Comparison of ENCODE assay signal across 18 cellular contexts in the genomic region with DNA sequence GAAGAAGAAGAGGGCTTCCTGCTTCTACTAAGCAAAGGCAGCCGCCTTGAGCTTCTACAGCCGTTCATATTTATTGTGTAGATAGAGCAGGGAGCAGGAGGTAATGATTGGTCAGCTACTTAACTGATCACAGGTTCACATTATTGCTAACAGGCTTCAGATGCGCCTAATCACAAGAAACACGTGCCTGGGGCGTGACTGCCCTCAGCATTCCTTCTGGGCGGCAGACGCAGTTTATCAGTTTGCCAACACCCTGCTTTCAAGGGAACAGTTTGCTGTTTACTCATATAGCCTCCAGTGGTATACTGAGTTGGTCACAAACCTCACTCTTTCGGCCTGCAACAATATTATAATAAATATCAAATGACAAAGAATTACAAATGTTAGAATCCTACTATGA. TPM values are rescaled to one million over a fixed set of nuclear protein-coding genes. Genes with fewer than 3 reads are reported as not detected.
A peak's percentile ranks its signal among the peaks of the same experiment; 100 is the strongest.
DNase-seq lines count a peak whose midpoint lies in the region; TF ChIP-seq lines count a peak whose summit lies in the region.
"Had no signal": no experiment of that assay in that cellular context is flagged by ENCODE, and none has a peak within 500 bp of the region (broad histone marks: within the 10 kb centered on the region; RNA-seq: fewer than 3 reads in every experiment).

No MANE protein-coding gene starts in this region.

- H3K4me1 ChIP-seq in suprapubic skin (peaks cover 10% of the 10 kb centered on the region), uterus (no peaks in the 10 kb centered on the region)

- peak overlapping the region; percentile 43 for H3K27ac ChIP-seq in VCaP
- no peak overlapping the region for H3K27ac ChIP-seq in suprapubic skin
- no peak overlapping the region for H3K27ac ChIP-seq in uterus
- H3K27ac ChIP-seq: gastroesophageal sphincter, WERI-Rb-1 had no signal

- H3K9me3 ChIP-seq in suprapubic skin (no peaks in the 10 kb centered on the region), uterus (no peaks in the 10 kb centered on the region)
- H3K9me3 ChIP-seq: gastroesophageal sphincter had no signal

- peaks cover 10% of the 10 kb centered on the region for H3K4me1 Mint-ChIP-seq in type B pancreatic cell (ENCODE audit: unreplicated experiment)
- H3K4me1 Mint-ChIP-seq in activated naive CD4-positive, alpha-beta T cell treated with anti-CD3 and anti-CD28 coated beads, Interleukin-2, amount 10 ng/mL, durations not matched to agents 7 days and 5 days, result peaks cover 6% of the 10 kb centered on the region

- no peaks in the 10 kb centered on the region for H3K36me3 Mint-ChIP-seq in type B pancreatic cell
- H3K36me3 Mint-ChIP-seq in activated naive CD4-positive, alpha-beta T cell treated with anti-CD3 and anti-CD28 coated beads, Interleukin-2, amount 10 ng/mL, durations not matched to agents 7 days and 5 days, result no peaks in the 10 kb centered on the region
- H3K36me3 Mint-ChIP-seq: activated naive CD8-positive, alpha-beta T cell treated with anti-CD3 and anti-CD28 coated beads, Interleukin-2, amount 10 ng/mL, durations not matched to agents 7 days and 5 days; natural killer cell treated with Interleukin-12 subunit alpha and Interleukin-12 subunit beta and Interleukin-15 and Interleukin-18, amount 100 ng/mL, for 72 hours had no signal

- TF ChIP-seq CTCF in VCaP (conservative IDR thresholded peaks at IDR 0.05), result no peak
- TF ChIP-seq CTCF in type B pancreatic cell (conservative IDR thresholded peaks at IDR 0.05), result no peak
- TF ChIP-seq CTCF in suprapubic skin (IDR thresholded peaks at IDR 0.05), result no peak
- TF ChIP-seq CTCF in uterus (IDR thresholded peaks at IDR 0.05), result no peak

- CTCF ChIA-PET in activated naive CD4-positive, alpha-beta T cell treated with anti-CD3 and anti-CD28 coated beads, Interleukin-2, amount 10 ng/mL, durations not matched to agents 7 days and 5 days (lab: Charles Lee), result no interaction called here

- H3K27me3 ChIP-seq in suprapubic skin, result no peaks in the 10 kb centered on the region
- H3K27me3 ChIP-seq in uterus, result no peaks in the 10 kb centered on the region
- H3K27me3 ChIP-seq: gastroesophageal sphincter had no signal

- H3K27me3 Mint-ChIP-seq in type B pancreatic cell, result no peaks in the 10 kb centered on the region
- peaks cover 53% of the 10 kb centered on the region for H3K27me3 Mint-ChIP-seq in activated naive CD4-positive, alpha-beta T cell treated with anti-CD3 and anti-CD28 coated beads, Interleukin-2, amount 10 ng/mL, durations not matched to agents 7 days and 5 days

- H3K27ac Mint-ChIP-seq in type B pancreatic cell, result peak overlapping the region; percentile 77
- no peak overlapping the region for H3K27ac Mint-ChIP-seq in activated naive CD4-positive, alpha-beta T cell treated with anti-CD3 and anti-CD28 coated beads, Interleukin-2, amount 10 ng/mL, durations not matched to agents 7 days and 5 days
- H3K27ac Mint-ChIP-seq: activated naive CD8-positive, alpha-beta T cell treated with anti-CD3 and anti-CD28 coated beads, Interleukin-2, amount 10 ng/mL, durations not matched to agents 7 days and 5 days; natural killer cell treated with Interleukin-12 subunit alpha and Interleukin-12 subunit beta and Interleukin-15 and Interleukin-18, amount 100 ng/mL, for 72 hours had no signal

- H3K4me3 Mint-ChIP-seq in type B pancreatic cell, result no peak overlapping the region
- no peak overlapping the region for H3K4me3 Mint-ChIP-seq in activated naive CD4-positive, alpha-beta T cell treated with anti-CD3 and anti-CD28 coated beads, Interleukin-2, amount 10 ng/mL, durations not matched to agents 7 days and 5 days
- H3K4me3 Mint-ChIP-seq: activated naive CD8-positive, alpha-beta T cell treated with anti-CD3 and anti-CD28 coated beads, Interleukin-2, amount 10 ng/mL, durations not matched to agents 7 days and 5 days; natural killer cell treated with Interleukin-12 subunit alpha and Interleukin-12 subunit beta and Interleukin-15 and Interleukin-18, amount 100 ng/mL, for 72 hours had no signal

- DNase-seq in NCI-H82 (lab: John Stamatoyannopoulos, UW) (peak; percentile 27), NCI-H82 treated with DMSO at 0.1 percent for 48 hours (lab: John Stamatoyannopoulos, UW; ENCODE audit: unreplicated experiment) (no peak), iris pigment epithelial cell (ENCODE audit: low read depth) (peak; percentile 26), type B pancreatic cell (ENCODE audit: extremely low spot score, unreplicated experiment) (no peak), suprapubic skin (ENCODE audit: low spot score in 2 of 2) (no peak), uterus (no peak)
- DNase-seq in activated naive CD4-positive, alpha-beta T cell treated with anti-CD3 and anti-CD28 coated beads, Interleukin-2, amount 10 ng/mL, durations not matched to agents 7 days and 5 days, result no peak
- DNase-seq: 8988T; activated CD8-positive, alpha-beta memory T cell treated with anti-CD3 and anti-CD28 coated beads, Interleukin-2, amount 50 U/mL, for 4 hours; activated naive CD8-positive, alpha-beta T cell treated with anti-CD3 and anti-CD28 coated beads, Interleukin-2, amount 10 ng/mL, durations not matched to agents 7 days and 5 days; dermis blood vessel endothelial cell; kidney; SHP77 treated with DMSO at 0.1 percent for 48 hours; WERI-Rb-1 had no signal

- H3K9me3 Mint-ChIP-seq in type B pancreatic cell, result no peaks in the 10 kb centered on the region
- H3K9me3 Mint-ChIP-seq in activated naive CD4-positive, alpha-beta T cell treated with anti-CD3 and anti-CD28 coated beads, Interleukin-2, amount 10 ng/mL, durations not matched to agents 7 days and 5 days, result no peaks in the 10 kb centered on the region
- H3K9me3 Mint-ChIP-seq: activated naive CD8-positive, alpha-beta T cell treated with anti-CD3 and anti-CD28 coated beads, Interleukin-2, amount 10 ng/mL, durations not matched to agents 7 days and 5 days; natural killer cell treated with Interleukin-12 subunit alpha and Interleukin-12 subunit beta and Interleukin-15 and Interleukin-18, amount 100 ng/mL, for 72 hours had no signal

- WGBS in suprapubic skin, result 28% methylated on average over 8 of the region's 8 CpGs

- no peaks in the 10 kb centered on the region for H3K36me3 ChIP-seq in suprapubic skin
- no peaks in the 10 kb centered on the region for H3K36me3 ChIP-seq in uterus
- H3K36me3 ChIP-seq: gastroesophageal sphincter, WERI-Rb-1 had no signal

- no peak for TF ChIP-seq EP300 in suprapubic skin (IDR thresholded peaks at IDR 0.05)

- H3K4me3 ChIP-seq in suprapubic skin, result no peak overlapping the region
- H3K4me3 ChIP-seq in uterus, result no peak overlapping the region
- H3K4me3 ChIP-seq: gastroesophageal sphincter, skin epidermis had no signal

- TF ChIP-seq POLR2A in suprapubic skin (IDR thresholded peaks at IDR 0.05) (no peak), uterus (IDR thresholded peaks at IDR 0.05) (no peak)

- intact Hi-C loops in uterus (cut with DNase I; ENCODE audit: low total_unique reads), result loop anchor here (10.0 kb wide), 1 partner anchor 173 kb away; no protein-coding TSS in a partner anchor

RNA-seq across cellular contexts. Expression of gene FNBP1L, which starts 5.6 kb away (rescaled TPM):
- 74.7 and 119 TPM in 2 replicates for total RNA-seq in type B pancreatic cell (ENCODE audit: low replicate concordance)
- 10 to 100 TPM; 18.6 to 60.8 (median 25.2) TPM for total RNA-seq in suprapubic skin
- total RNA-seq in uterus, result 10 to 100 TPM; 14.9 to 88.1 (median 23.0) TPM

Comparison
In these comparisons a context has a peak if more than half of its experiments do, and no peak if none do; other contexts are left out.
1. DNase-seq: peak in NCI-H82 (single experiment) and iris pigment epithelial cell (single experiment); none in NCI-H82 treated with DMSO at 0.1 percent for 48 hours (single experiment), type B pancreatic cell (single experiment), suprapubic skin (0 of 2), activated naive CD4-positive, alpha-beta T cell treated with anti-CD3 and anti-CD28 coated beads, Interleukin-2, amount 10 ng/mL, durations not matched to agents 7 days and 5 days (single experiment) and uterus (0 of 2).